In genomic region chr5:147411612-147412310, GRCh38 we compare ENCODE assay signal across 28 cellular contexts.
DNase-seq lines count a peak whose midpoint lies in the region; ATAC-seq and TF ChIP-seq lines count a peak whose summit lies in the region.
"Had no signal": no experiment of that assay in that cellular context is flagged by ENCODE, and none has a peak within 500 bp of the region (broad histone marks: within the 10 kb centered on the region; RNA-seq: fewer than 3 reads in every experiment).

No MANE protein-coding gene starts in this region.

- CTCF ChIA-PET in SK-N-SH (lab: Yijun Ruan, JAX): interaction anchor here (2.2 to 4.3 kb wide), 3 partner anchors 19 to 166 kb away, joined by 7 to 21 read pairs (median 8); no protein-coding TSS in a partner anchor

- peaks cover 12% of the 10 kb centered on the region for H4K20me1 ChIP-seq in SK-N-SH (ENCODE audit: insufficient read depth)
- no peaks in the 10 kb centered on the region for H4K20me1 ChIP-seq in hepatocyte (ENCODE audit: insufficient read depth, poor library complexity, severe bottlenecking)
- H4K20me1 ChIP-seq: BLaER1 had no signal

- ATAC-seq in GM19328 (IDR thresholded peaks at IDR 0.05; ENCODE audit: unreplicated experiment): no peak
- ATAC-seq: PC-3; stimulated activated memory B cell treated with anti-CD40 and anti-IgM and Interleukin-4, amounts not matched to agents 10 μg/mL and 1 μg/mL and 100 μg/mL, for 72 hours; T-cell had no signal

- no peak overlapping the region for H2AFZ ChIP-seq in SK-N-SH (ENCODE audit: low read depth)
- H2AFZ ChIP-seq in hepatocyte: no peak overlapping the region

- H3K36me3 ChIP-seq in SK-N-SH (replicated peaks in 1 of 2; ENCODE audit: control insufficient read depth in 1 of 2, insufficient read depth in 2 of 2, low read length in 1 of 2) (peaks cover 55 to 84% of the 10 kb centered on the region in 2 experiments), esophagus muscularis mucosa (peaks cover 14 to 72% (median 31%) of the 10 kb centered on the region in 4 donors), muscle layer of duodenum (ENCODE audit: control insufficient read depth in 1 of 2, insufficient read depth in 2 of 2, low read length in 2 of 2) (peaks cover 27 to 30% of the 10 kb centered on the region in 2 donors), subcutaneous abdominal adipose tissue (ENCODE audit: control insufficient read depth in 5 of 5, insufficient read depth in 5 of 5, low read length in 5 of 5) (peaks cover 0 to 47% (median 35%) of the 10 kb centered on the region in 5 donors), hepatocyte (replicated peaks; ENCODE audit: insufficient read depth, low read depth) (no peaks in the 10 kb centered on the region)
- H3K36me3 ChIP-seq: BLaER1 had no signal

- H3K79me2 ChIP-seq in SK-N-SH (ENCODE audit: insufficient read depth): no peaks in the 10 kb centered on the region
- no peaks in the 10 kb centered on the region for H3K79me2 ChIP-seq in hepatocyte

- H3K27ac ChIP-seq in SK-N-SH (ENCODE audit: low read depth in 2 of 2, low read length in 1 of 2) (peak overlapping the region; percentile 34 to 81; a peak in 3 of 4 replicates), esophagus muscularis mucosa (replicated peaks in 1 of 4) (peak overlapping the region; percentile 85 to 96 (median 92)), muscle layer of duodenum (ENCODE audit: low read length) (peak overlapping the region; percentile 42), subcutaneous abdominal adipose tissue (ENCODE audit: low read depth, low read length) (peak overlapping the region; percentile 65), hepatocyte (no peak overlapping the region)
- H3K27ac ChIP-seq: BLaER1 had no signal

- H3K9me2 ChIP-seq in SK-N-SH (no peaks in the 10 kb centered on the region), hepatocyte (replicated peaks; ENCODE audit: insufficient read depth) (no peaks in the 10 kb centered on the region)

- H3K9ac ChIP-seq in SK-N-SH (no peak overlapping the region), subcutaneous abdominal adipose tissue (ENCODE audit: low read length in 5 of 5) (peak overlapping the region in 1 of 5 donors; percentile 12)
- H3K9ac ChIP-seq: BLaER1 had no signal

- WGBS in SK-N-SH (ENCODE audit: low lambda C conversion rate): 63% methylated on average over 6 of the region's 6 CpGs
- 35% methylated on average over 6 of the region's 6 CpGs for WGBS in esophagus muscularis mucosa
- 76% methylated on average over 6 of the region's 6 CpGs for WGBS in hepatocyte (ENCODE audit: low lambda C conversion rate, missing lambda C conversion rate)

- DNase-seq in SK-N-SH (no peak), esophagus muscularis mucosa (ENCODE audit: extremely low spot score) (no peak), hepatocyte (ENCODE audit: low spot score) (no peak), NCI-H187 (lab: John Stamatoyannopoulos, UW) (no peak), DMS53 (lab: John Stamatoyannopoulos, UW) (no peak)
- DNase-seq: ACHN; activated CD4-positive, alpha-beta T cell treated with anti-CD3 and anti-CD28 coated beads for 4 hours; activated naive CD4-positive, alpha-beta T cell treated with anti-CD3 and anti-CD28 coated beads for 36 hours; activated T-cell treated with anti-CD3 and anti-CD28 coated beads, Interleukin-2, amount 50 U/mL, for 48 hours; COR-L47; DND-41; effector CD4-positive, alpha-beta T cell; Karpas-422; naive B cell; NCI-H1092; NCI-H2029 treated with DMSO at 0.1 percent for 48 hours; NCI-H345; NCI-H82; PC-3; SHP77 treated with DMSO at 0.1 percent for 48 hours; stimulated activated CD4-positive, alpha-beta T cell treated with anti-CD3 and anti-CD28 coated beads, Interleukin-1b, Interleukin-23, amount 100 ng/mL, for 48 hours; T-cell had no signal

- intact Hi-C loops in esophagus muscularis mucosa (cut with DNase I): no loop called here

- H3F3A ChIP-seq in SK-N-SH (replicated peaks; ENCODE audit: insufficient read depth): peaks cover 3% of the 10 kb centered on the region

- H3K4me3 ChIP-seq in SK-N-SH (ENCODE audit: low read depth in 2 of 2, low read length in 1 of 2): no peak overlapping the region
- H3K4me3 ChIP-seq in esophagus muscularis mucosa: no peak overlapping the region
- no peak overlapping the region for H3K4me3 ChIP-seq in muscle layer of duodenum (ENCODE audit: low read depth in 1 of 2, low read length in 2 of 2)
- no peak overlapping the region for H3K4me3 ChIP-seq in subcutaneous abdominal adipose tissue (ENCODE audit: low read depth in 1 of 5, low read length in 5 of 5)
- H3K4me3 ChIP-seq in hepatocyte: no peak overlapping the region
- H3K4me3 ChIP-seq: BLaER1, tibial nerve had no signal

- POLR2A ChIA-PET in SK-N-SH (lab: Yijun Ruan, JAX): no interaction called here

- no peak for TF ChIP-seq POLR2A in esophagus muscularis mucosa (IDR thresholded peaks at IDR 0.05; ENCODE audit: low read depth)

- no peak for TF ChIP-seq CTCF in SK-N-SH (IDR thresholded peaks at IDR 0.05)
- no peak for TF ChIP-seq CTCF in esophagus muscularis mucosa (IDR thresholded peaks at IDR 0.05)
- TF ChIP-seq CTCF in hepatocyte (IDR thresholded peaks at IDR 0.05; ENCODE audit: poor library complexity): no peak

- TF ChIP-seq RAD21 in SK-N-SH (IDR thresholded peaks at IDR 0.05; ENCODE audit: low read length): no peak

- H3K27me3 ChIP-seq in SK-N-SH (ENCODE audit: insufficient read depth) (no peaks in the 10 kb centered on the region), esophagus muscularis mucosa (no peaks in the 10 kb centered on the region), muscle layer of duodenum (ENCODE audit: low read depth, low read length) (no peaks in the 10 kb centered on the region), subcutaneous abdominal adipose tissue (ENCODE audit: control insufficient read depth in 5 of 5, insufficient read depth in 4 of 5, low read length in 5 of 5) (peaks cover 0 to 4% (median 0%) of the 10 kb centered on the region in 5 donors), hepatocyte (no peaks in the 10 kb centered on the region)
- H3K27me3 ChIP-seq: BLaER1, tibial nerve had no signal

- H3K9me3 ChIP-seq in SK-N-SH (no peaks in the 10 kb centered on the region), esophagus muscularis mucosa (no peaks in the 10 kb centered on the region), muscle layer of duodenum (ENCODE audit: control insufficient read depth in 1 of 2, low read length in 2 of 2) (no peaks in the 10 kb centered on the region), subcutaneous abdominal adipose tissue (ENCODE audit: control insufficient read depth in 5 of 5, low read length in 5 of 5) (no peaks in the 10 kb centered on the region), hepatocyte (ENCODE audit: low read depth) (no peaks in the 10 kb centered on the region)
- H3K9me3 ChIP-seq: BLaER1, tibial nerve had no signal

- H3K4me2 ChIP-seq in SK-N-SH (no peak overlapping the region), hepatocyte (no peak overlapping the region)
- H3K4me2 ChIP-seq: BLaER1 had no signal

- TF ChIP-seq EP300 in SK-N-SH (IDR thresholded peaks at IDR 0.05; ENCODE audit: borderline replicate concordance in 1 of 2, low read depth in 1 of 2, low read length in 1 of 2) (no peak), esophagus muscularis mucosa (IDR thresholded peaks at IDR 0.05) (no peak)

- H3K4me1 ChIP-seq in SK-N-SH (ENCODE audit: control insufficient read depth in 1 of 2, insufficient read depth in 2 of 2, low read depth in 1 of 2, low read length in 1 of 2) (peaks cover 7 to 25% of the 10 kb centered on the region in 2 experiments; a peak in 3 of 4 replicates), esophagus muscularis mucosa (peaks cover 20 to 100% (median 99%) of the 10 kb centered on the region in 4 donors), muscle layer of duodenum (ENCODE audit: control insufficient read depth in 1 of 2, insufficient read depth in 2 of 2, low read length in 2 of 2) (peaks cover 7 to 31% of the 10 kb centered on the region in 2 donors), subcutaneous abdominal adipose tissue (ENCODE audit: control insufficient read depth in 5 of 5, insufficient read depth in 5 of 5, low read length in 5 of 5) (peaks cover 9 to 29% (median 23%) of the 10 kb centered on the region in 5 donors), hepatocyte (ENCODE audit: insufficient read depth) (peaks cover 18% of the 10 kb centered on the region)
- H3K4me1 ChIP-seq: BLaER1 had no signal

TF ChIP-seq in SK-N-SH, 30 proteins besides CTCF, POLR2A, EP300 and RAD21:
- TF ChIP-seq USF2 (IDR thresholded peaks at IDR 0.05; ENCODE audit: borderline replicate concordance, low read depth, low read length): no peak
- peak; percentile 73 for TF ChIP-seq TCF12 (IDR thresholded peaks at IDR 0.05)
- peak; percentile 56; the same call in 1 of the 2 replicates for TF ChIP-seq PBX3 (IDR thresholded peaks at IDR 0.05)
- peak; percentile 23; the same call in 1 of the 2 replicates for TF ChIP-seq NFIC (IDR thresholded peaks at IDR 0.05; ENCODE audit: borderline replicate concordance)
- TF ChIP-seq JUND (IDR thresholded peaks at IDR 0.05): peak; percentile 10; the same call in 1 of the 2 replicates
